15 cellular contexts compared by ENCODE assay signal in the genomic region with DNA sequence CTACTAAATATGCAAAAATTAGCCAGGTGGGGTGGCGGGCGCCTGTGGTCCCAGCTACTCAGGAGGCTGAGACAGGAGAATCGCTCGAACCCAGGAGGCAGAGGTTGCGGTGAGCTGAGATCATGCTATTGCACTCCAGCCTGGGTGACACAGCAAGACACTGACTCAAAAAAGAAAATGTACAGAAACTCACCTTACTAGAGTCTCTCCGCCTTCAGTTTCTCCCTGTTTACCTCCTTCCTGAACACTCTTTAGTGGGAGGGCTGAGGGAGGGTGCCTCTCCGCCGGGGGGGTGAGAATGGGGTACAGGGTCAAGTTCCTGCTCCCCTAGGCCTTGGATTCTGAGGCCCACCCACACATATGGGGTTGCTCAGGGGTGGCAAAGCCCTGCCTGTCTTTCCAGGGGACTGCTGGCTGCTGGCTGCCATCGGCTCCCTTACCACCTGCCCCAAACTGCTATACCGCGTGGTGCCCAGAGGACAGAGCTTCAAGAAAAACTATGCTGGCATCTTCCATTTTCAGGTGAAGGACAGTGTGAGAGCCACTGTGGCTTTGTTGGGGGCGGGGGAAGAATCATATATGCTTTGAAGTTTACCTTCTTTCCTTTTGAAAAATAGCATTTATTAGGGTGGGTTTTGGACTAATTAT. TPM values are rescaled to one million over a fixed set of nuclear protein-coding genes. Genes with fewer than 3 reads are reported as not detected.
DNase-seq lines count a peak whose midpoint lies in the region; ATAC-seq lines count a peak whose summit lies in the region.
"Had no signal": no experiment of that assay in that cellular context is flagged by ENCODE, and none has a peak within 500 bp of the region (broad histone marks: within the 10 kb centered on the region; RNA-seq: fewer than 3 reads in every experiment).

No MANE protein-coding gene starts in this region.

- CTCF ChIA-PET in activated naive CD4-positive, alpha-beta T cell treated with anti-CD3 and anti-CD28 coated beads, Interleukin-2, amount 10 ng/mL, durations not matched to agents 7 days and 5 days (lab: Charles Lee), result interaction anchor here (0.8 to 2.6 kb wide), 19 partner anchors 11 to 525 kb away, joined by 3 to 32 read pairs (median 7); a partner anchor contains a TSS
- CTCF ChIA-PET in T-cell (lab: Charles Lee), result interaction anchor here (1.0 to 1.6 kb wide), 2 partner anchors 141 to 166 kb away, joined by 3 to 4 read pairs; a partner anchor contains a TSS

- POLR2A ChIA-PET in T-cell (lab: Charles Lee), result no interaction called here

- peaks cover 14% of the 10 kb centered on the region for H3K4me1 Mint-ChIP-seq in activated naive CD4-positive, alpha-beta T cell treated with anti-CD3 and anti-CD28 coated beads, Interleukin-2, amount 50 U/mL, for 24 hours
- peaks cover 9% of the 10 kb centered on the region for H3K4me1 Mint-ChIP-seq in activated naive CD4-positive, alpha-beta T cell treated with anti-CD3 and anti-CD28 coated beads, Interleukin-2, amount 10 ng/mL, durations not matched to agents 7 days and 5 days
- H3K4me1 Mint-ChIP-seq in activated T-helper 17 cell treated with anti-CD3 and anti-CD28 coated beads, Interleukin-2, amount 50 U/mL, for 72 hours, result peaks cover 11% of the 10 kb centered on the region
- peaks cover 31% of the 10 kb centered on the region for H3K4me1 Mint-ChIP-seq in stimulated activated naive CD8-positive, alpha-beta T cell treated with anti-CD3 and anti-CD28 coated beads, Interleukin-15, Interleukin-2, amounts not matched to agents 100 ng/mL and 50 ng/mL, for 24 hours (ENCODE audit: low read depth)
- H3K4me1 Mint-ChIP-seq in T-cell, result peaks cover 1 to 18% (median 7%) of the 10 kb centered on the region in 3 donors

- no peak for DNase-seq in activated naive CD4-positive, alpha-beta T cell treated with anti-CD3 and anti-CD28 coated beads, Interleukin-2, amount 10 ng/mL, durations not matched to agents 7 days and 5 days
- DNase-seq in T-cell, result no peak
- DNase-seq in NCI-H2107 (lab: John Stamatoyannopoulos, UW), result no peak
- DNase-seq: cortex of kidney, NCI-H2081 treated with DMSO at 0.1 percent for 48 hours had no signal

- H3K27me3 Mint-ChIP-seq in activated naive CD4-positive, alpha-beta T cell treated with anti-CD3 and anti-CD28 coated beads, Interleukin-2, amount 50 U/mL, for 24 hours, result peaks cover 3% of the 10 kb centered on the region
- H3K27me3 Mint-ChIP-seq in activated naive CD4-positive, alpha-beta T cell treated with anti-CD3 and anti-CD28 coated beads, Interleukin-2, amount 10 ng/mL, durations not matched to agents 7 days and 5 days, result peaks cover 66% of the 10 kb centered on the region
- no peaks in the 10 kb centered on the region for H3K27me3 Mint-ChIP-seq in activated T-helper 17 cell treated with anti-CD3 and anti-CD28 coated beads, Interleukin-2, amount 50 U/mL, for 72 hours
- peaks cover 6% of the 10 kb centered on the region for H3K27me3 Mint-ChIP-seq in stimulated activated naive CD8-positive, alpha-beta T cell treated with anti-CD3 and anti-CD28 coated beads, Interleukin-15, Interleukin-2, amounts not matched to agents 100 ng/mL and 50 ng/mL, for 24 hours
- peaks cover 2 to 7% of the 10 kb centered on the region in 2 donors for H3K27me3 Mint-ChIP-seq in T-cell

- ATAC-seq in HG03045 (IDR thresholded peaks at IDR 0.05; ENCODE audit: unreplicated experiment), result peak; percentile 42
- ATAC-seq in activated T-helper 17 cell treated with anti-CD3 and anti-CD28 coated beads, Interleukin-2, amount 50 U/mL, for 72 hours (replicated peaks), result peak; percentile 87
- ATAC-seq in T-cell (replicated peaks in 1 of 4), result no peak

- H3K9me3 Mint-ChIP-seq in activated naive CD4-positive, alpha-beta T cell treated with anti-CD3 and anti-CD28 coated beads, Interleukin-2, amount 50 U/mL, for 24 hours, result no peaks in the 10 kb centered on the region
- no peaks in the 10 kb centered on the region for H3K9me3 Mint-ChIP-seq in activated naive CD4-positive, alpha-beta T cell treated with anti-CD3 and anti-CD28 coated beads, Interleukin-2, amount 10 ng/mL, durations not matched to agents 7 days and 5 days
- H3K9me3 Mint-ChIP-seq in activated T-helper 17 cell treated with anti-CD3 and anti-CD28 coated beads, Interleukin-2, amount 50 U/mL, for 72 hours, result no peaks in the 10 kb centered on the region
- H3K9me3 Mint-ChIP-seq in stimulated activated naive CD8-positive, alpha-beta T cell treated with anti-CD3 and anti-CD28 coated beads, Interleukin-15, Interleukin-2, amounts not matched to agents 100 ng/mL and 50 ng/mL, for 24 hours, result no peaks in the 10 kb centered on the region
- H3K9me3 Mint-ChIP-seq in T-cell, result no peaks in the 10 kb centered on the region
- H3K9me3 Mint-ChIP-seq: activated T-helper 2 cell treated with anti-CD3 and anti-CD28 coated beads, Interferon-gamma antibody, Interleukin-2, Interleukin-4, amounts not matched to agents 10 μg/mL and 5 μg/mL and 100 μg/mL, durations not matched to agents 14 hours and 24 hours and 36 hours; effector memory CD8-positive, alpha-beta T cell; nephron; stimulated activated effector memory CD8-positive, alpha-beta T cell treated with anti-CD3 and anti-CD28 coated beads, Interleukin-12 subunit alpha, Interleukin-12 subunit beta, amount 100 ng/mL, for 72 hours had no signal

- H3K36me3 Mint-ChIP-seq in activated naive CD4-positive, alpha-beta T cell treated with anti-CD3 and anti-CD28 coated beads, Interleukin-2, amount 50 U/mL, for 24 hours, result no peaks in the 10 kb centered on the region
- no peaks in the 10 kb centered on the region for H3K36me3 Mint-ChIP-seq in activated naive CD4-positive, alpha-beta T cell treated with anti-CD3 and anti-CD28 coated beads, Interleukin-2, amount 10 ng/mL, durations not matched to agents 7 days and 5 days
- H3K36me3 Mint-ChIP-seq in activated T-helper 17 cell treated with anti-CD3 and anti-CD28 coated beads, Interleukin-2, amount 50 U/mL, for 72 hours (ENCODE audit: low read depth), result no peaks in the 10 kb centered on the region
- H3K36me3 Mint-ChIP-seq in stimulated activated naive CD8-positive, alpha-beta T cell treated with anti-CD3 and anti-CD28 coated beads, Interleukin-15, Interleukin-2, amounts not matched to agents 100 ng/mL and 50 ng/mL, for 24 hours (ENCODE audit: low read depth), result no peaks in the 10 kb centered on the region
- H3K36me3 Mint-ChIP-seq in T-cell, result no peaks in the 10 kb centered on the region

- peak overlapping the region; percentile 74 for H3K4me3 Mint-ChIP-seq in activated naive CD4-positive, alpha-beta T cell treated with anti-CD3 and anti-CD28 coated beads, Interleukin-2, amount 50 U/mL, for 24 hours
- H3K4me3 Mint-ChIP-seq in activated naive CD4-positive, alpha-beta T cell treated with anti-CD3 and anti-CD28 coated beads, Interleukin-2, amount 10 ng/mL, durations not matched to agents 7 days and 5 days, result no peak overlapping the region
- H3K4me3 Mint-ChIP-seq in activated T-helper 17 cell treated with anti-CD3 and anti-CD28 coated beads, Interleukin-2, amount 50 U/mL, for 72 hours, result peak overlapping the region; percentile 70
- no peak overlapping the region for H3K4me3 Mint-ChIP-seq in stimulated activated naive CD8-positive, alpha-beta T cell treated with anti-CD3 and anti-CD28 coated beads, Interleukin-15, Interleukin-2, amounts not matched to agents 100 ng/mL and 50 ng/mL, for 24 hours
- H3K4me3 Mint-ChIP-seq in T-cell, result peak overlapping the region in 1 of 3 donors; percentile 52
- H3K4me3 Mint-ChIP-seq: effector memory CD8-positive, alpha-beta T cell; nephron; stimulated activated effector memory CD8-positive, alpha-beta T cell treated with anti-CD3 and anti-CD28 coated beads, Interleukin-12 subunit alpha, Interleukin-12 subunit beta, amount 100 ng/mL, for 72 hours had no signal

- H3K27ac Mint-ChIP-seq in activated naive CD4-positive, alpha-beta T cell treated with anti-CD3 and anti-CD28 coated beads, Interleukin-2, amount 50 U/mL, for 24 hours, result peak overlapping the region; percentile 41
- H3K27ac Mint-ChIP-seq in activated naive CD4-positive, alpha-beta T cell treated with anti-CD3 and anti-CD28 coated beads, Interleukin-2, amount 10 ng/mL, durations not matched to agents 7 days and 5 days, result no peak overlapping the region
- H3K27ac Mint-ChIP-seq in activated T-helper 17 cell treated with anti-CD3 and anti-CD28 coated beads, Interleukin-2, amount 50 U/mL, for 72 hours, result peak overlapping the region; percentile 89
- peak overlapping the region; percentile 88 for H3K27ac Mint-ChIP-seq in stimulated activated naive CD8-positive, alpha-beta T cell treated with anti-CD3 and anti-CD28 coated beads, Interleukin-15, Interleukin-2, amounts not matched to agents 100 ng/mL and 50 ng/mL, for 24 hours
- peak overlapping the region in 1 of 2 donors; percentile 83 for H3K27ac Mint-ChIP-seq in T-cell
- H3K27ac Mint-ChIP-seq: effector memory CD8-positive, alpha-beta T cell; nephron; stimulated activated effector memory CD8-positive, alpha-beta T cell treated with anti-CD3 and anti-CD28 coated beads, Interleukin-12 subunit alpha, Interleukin-12 subunit beta, amount 100 ng/mL, for 72 hours had no signal

RNA-seq across cellular contexts. Expression of a gene that starts 13.4 kb away (rescaled TPM):
- total RNA-seq in activated T-helper 17 cell treated with anti-CD3 and anti-CD28 coated beads, Interleukin-2, amount 50 U/mL, for 72 hours, result 1 to 10 TPM in 1 of 2 donors, not detected in 1; 1.1 TPM
- under 1 TPM in 1 of 5 donors, not detected in 4; 0.79 TPM for total RNA-seq in T-cell
- total RNA-seq: osteoblast, thoracic aorta had no signal

RNA-seq across cellular contexts. Expression of a gene that starts 44.7 kb away (rescaled TPM):
- 10 to 100 TPM; 12.1 to 21.4 TPM for total RNA-seq in activated T-helper 17 cell treated with anti-CD3 and anti-CD28 coated beads, Interleukin-2, amount 50 U/mL, for 72 hours
- total RNA-seq in T-cell, result 10 to 100 TPM; 16.6 to 21.1 (median 19.3) TPM

RNA-seq across cellular contexts. Expression of a gene that starts 44.7 kb away (rescaled TPM):
- total RNA-seq in activated T-helper 17 cell treated with anti-CD3 and anti-CD28 coated beads, Interleukin-2, amount 50 U/mL, for 72 hours, result not detected
- total RNA-seq in T-cell, result not detected
- total RNA-seq: activated T-helper 2 cell treated with anti-CD3 and anti-CD28 coated beads, Interferon-gamma antibody, Interleukin-2, Interleukin-4, amounts not matched to agents 10 μg/mL and 5 μg/mL and 100 μg/mL, durations not matched to agents 14 hours and 24 hours and 36 hours; osteoblast; thoracic aorta had no signal

RNA-seq across cellular contexts. Expression of a gene that starts 44.8 kb away (rescaled TPM):
- 10 to 100 TPM; 29.3 to 54.0 TPM for total RNA-seq in activated T-helper 17 cell treated with anti-CD3 and anti-CD28 coated beads, Interleukin-2, amount 50 U/mL, for 72 hours
- 10 to 100 TPM; 12.0 to 24.2 (median 22.3) TPM for total RNA-seq in T-cell

RNA-seq across cellular contexts. Expression of a gene that starts 51.4 kb away (rescaled TPM):
- 10 to 100 TPM; 40.8 to 80.8 TPM for total RNA-seq in activated T-helper 17 cell treated with anti-CD3 and anti-CD28 coated beads, Interleukin-2, amount 50 U/mL, for 72 hours
- 1 to 10 TPM; 1.3 to 8.0 (median 3.4) TPM for total RNA-seq in T-cell

Comparison
In these comparisons a context has a peak if more than half of its experiments do, and no peak if none do; other contexts are left out.
1. H3K4me3 Mint-ChIP-seq: peak in activated naive CD4-positive, alpha-beta T cell treated with anti-CD3 and anti-CD28 coated beads, Interleukin-2, amount 50 U/mL, for 24 hours (single experiment) and activated T-helper 17 cell treated with anti-CD3 and anti-CD28 coated beads, Interleukin-2, amount 50 U/mL, for 72 hours (single experiment); none in activated naive CD4-positive, alpha-beta T cell treated with anti-CD3 and anti-CD28 coated beads, Interleukin-2, amount 10 ng/mL, durations not matched to agents 7 days and 5 days (single experiment) and stimulated activated naive CD8-positive, alpha-beta T cell treated with anti-CD3 and anti-CD28 coated beads, Interleukin-15, Interleukin-2, amounts not matched to agents 100 ng/mL and 50 ng/mL, for 24 hours (single experiment).
2. ATAC-seq: peak in HG03045 (single experiment) and activated T-helper 17 cell treated with anti-CD3 and anti-CD28 coated beads, Interleukin-2, amount 50 U/mL, for 72 hours (single experiment); none in T-cell (0 of 4).